Comparison of ENCODE assay signal across 8 cellular contexts in genomic region chr2:100320547-100321180, GRCh38. TPM values are rescaled to one million over a fixed set of nuclear protein-coding genes. Genes with fewer than 3 reads are reported as not detected.
DNase-seq lines count a peak whose midpoint lies in the region; ATAC-seq and TF ChIP-seq lines count a peak whose summit lies in the region.

No MANE protein-coding gene starts in this region.

- DNase-seq in G401 (ENCODE audit: low spot score) (peak; percentile 51), NT2/D1 (ENCODE audit: low read depth, low spot score) (no peak), heart left ventricle (no peak), prostate gland (ENCODE audit: low spot score) (peak; percentile 28), HFFc6 (no peak), natural killer cell (no peak)

- H3K9me3 Mint-ChIP-seq in HFFc6: peaks cover 18% of the 10 kb centered on the region
- peaks cover 4 to 8% of the 10 kb centered on the region in 2 donors for H3K9me3 Mint-ChIP-seq in natural killer cell

- TF ChIP-seq CTCF in heart left ventricle (IDR thresholded peaks at IDR 0.05) (no peak), prostate gland (IDR thresholded peaks at IDR 0.05) (no peak), HFFc6 (IDR thresholded peaks at IDR 0.05) (no peak), natural killer cell (IDR thresholded peaks at IDR 0.05) (no peak)

- H3K9me3 ChIP-seq in NT2/D1 (ENCODE audit: insufficient read depth, low read length) (peaks cover 24% of the 10 kb centered on the region), heart left ventricle (peaks cover 0 to 15% (median 11%) of the 10 kb centered on the region in 12 donors), prostate gland (no peaks in the 10 kb centered on the region)

- WGBS in heart left ventricle, 4 donors: 32 to 48% (median 40%) methylated on average over 16 to 19 of the region's 19 CpGs
- WGBS in prostate gland: 40% methylated on average over 19 of the region's 19 CpGs

- peak overlapping the region; percentile 74 for H3K9ac ChIP-seq in NT2/D1 (ENCODE audit: insufficient read length, low read depth)

- intact Hi-C loops in heart left ventricle (cut with DNase I): no loop called here
- intact Hi-C loops in prostate gland (cut with DNase I): loop anchor here (5.0 to 10.0 kb wide), 2 partner anchors 58 to 64 kb away; no protein-coding TSS in a partner anchor
- intact Hi-C loops in natural killer cell (cut with micrococcal nuclease): no loop called here

- H3K36me3 ChIP-seq in NT2/D1 (ENCODE audit: insufficient read depth, insufficient read length, low read length) (no peaks in the 10 kb centered on the region), heart left ventricle (no peaks in the 10 kb centered on the region), prostate gland (no peaks in the 10 kb centered on the region)

- no peak overlapping the region for H3K27ac Mint-ChIP-seq in HFFc6
- H3K27ac Mint-ChIP-seq in natural killer cell: no peak overlapping the region

- H3K27ac ChIP-seq in heart left ventricle (peak overlapping the region; percentile 0 to 87 (median 74)), prostate gland (peak overlapping the region; percentile 83 to 84)

- in situ Hi-C loops in G401 (cut with HindIII; ENCODE audit: low sequenced_read_pairs): no loop called here

- H3K4me3 Mint-ChIP-seq in HFFc6 (no peak overlapping the region), natural killer cell (no peak overlapping the region)

- H3K36me3 Mint-ChIP-seq in HFFc6 (ENCODE audit: low read depth): peaks cover 5% of the 10 kb centered on the region; the same call in 1 of the 2 replicates
- peaks cover 15% of the 10 kb centered on the region for H3K36me3 Mint-ChIP-seq in natural killer cell

- H3K4me1 Mint-ChIP-seq in HFFc6 (ENCODE audit: low read depth): no peaks in the 10 kb centered on the region
- H3K4me1 Mint-ChIP-seq in natural killer cell: no peaks in the 10 kb centered on the region

- ATAC-seq in heart left ventricle (peak; percentile 58 to 86 (median 71)), HG03469 (IDR thresholded peaks at IDR 0.05; ENCODE audit: unreplicated experiment) (no peak), natural killer cell (no peak)
- no peak for ATAC-seq in activated CD4-positive, CD25-positive, alpha-beta regulatory T cell treated with anti-CD3 and anti-CD28 coated beads, Interleukin-2, amount 50 U/mL, for 24 hours

- TF ChIP-seq POLR2A in heart left ventricle (IDR thresholded peaks at IDR 0.05) (no peak), prostate gland (IDR thresholded peaks at IDR 0.05) (no peak)

- H3K4me1 ChIP-seq in NT2/D1 (ENCODE audit: insufficient read depth, insufficient read length) (no peaks in the 10 kb centered on the region), heart left ventricle (peaks cover 0 to 22% (median 3%) of the 10 kb centered on the region in 12 donors), prostate gland (replicated peaks) (no peaks in the 10 kb centered on the region)

- H3K4me3 ChIP-seq in NT2/D1 (ENCODE audit: insufficient read length, low read depth) (peak overlapping the region; percentile 67), heart left ventricle (peak overlapping the region; percentile 22 to 80 (median 57)), prostate gland (peak overlapping the region; percentile 60 to 69)

- H3K27me3 ChIP-seq in NT2/D1 (ENCODE audit: insufficient read depth, insufficient read length) (peaks cover 66% of the 10 kb centered on the region), heart left ventricle (peaks cover 0 to 61% (median 0%) of the 10 kb centered on the region in 9 donors), prostate gland (replicated peaks; ENCODE audit: insufficient read depth) (no peaks in the 10 kb centered on the region)

- H3K27me3 Mint-ChIP-seq in HFFc6 (ENCODE audit: insufficient read depth) (peaks cover 9% of the 10 kb centered on the region), natural killer cell (ENCODE audit: low read depth in 2 of 2) (peaks cover 51 to 55% of the 10 kb centered on the region in 2 donors)

RNA-seq across cellular contexts. Expression of gene LONRF2, which starts 1.6 kb away (rescaled TPM):
- total RNA-seq in G401 (2014; rRNA removed; shearing (Covaris generic)): 0.06 TPM in 1 of 2 replicates, not detected in the other
- total RNA-seq in heart left ventricle (10 to 100 TPM; 14.2 to 29.7 (median 21.1) TPM), prostate gland (10 to 100 TPM in 1 of 2 donors, 1 to 10 TPM in 1; 8.2 to 20.4 TPM), natural killer cell (not detected)
- polyA plus RNA-seq in heart left ventricle: 1 to 10 TPM; 2.4 to 3.0 TPM
- total RNA-seq in HFFc6 (2021; fragmentation: NEBNext Ultra II Directional; extraction: Animal tissue kit (Norgen Biotek cat#: 25700)): not detected

Comparison
In these comparisons a context has a peak if more than half of its experiments do, and no peak if none do; other contexts are left out.
1. DNase-seq: peak in G401 (single experiment) and prostate gland (single experiment); none in NT2/D1 (single experiment), heart left ventricle (0 of 5), HFFc6 (single experiment) and natural killer cell (single experiment).
2. ATAC-seq: peak in heart left ventricle (4 of 4); none in HG03469 (single experiment), natural killer cell (0 of 3) and activated CD4-positive, CD25-positive, alpha-beta regulatory T cell treated with anti-CD3 and anti-CD28 coated beads, Interleukin-2, amount 50 U/mL, for 24 hours (0 of 2).
3. Peak in every context shown above with its lines, with median percentiles within 50 percentile points of each other: H3K4me3 ChIP-seq.